10 cellular contexts compared by ENCODE assay signal in genomic region chr1:201021333-201022177, GRCh38. TPM values are rescaled to one million over a fixed set of nuclear protein-coding genes. Genes with fewer than 3 reads are reported as not detected.
DNase-seq lines count a peak whose midpoint lies in the region; ATAC-seq and TF ChIP-seq lines count a peak whose summit lies in the region.
"Had no signal": no experiment of that assay in that cellular context is flagged by ENCODE, and none has a peak within 500 bp of the region (broad histone marks: within the 10 kb centered on the region; RNA-seq: fewer than 3 reads in every experiment).

No MANE protein-coding gene starts in this region.

- H3K9me2 ChIP-seq in Loucy (replicated peaks; ENCODE audit: low read depth, low read length), result no peaks in the 10 kb centered on the region

- POLR2A ChIA-PET in activated naive CD8-positive, alpha-beta T cell treated with anti-CD3 and anti-CD28 coated beads, Interleukin-2, amount 10 ng/mL, durations not matched to agents 7 days and 5 days (lab: Charles Lee), result interaction anchor here (0.6 to 8.4 kb wide), 10 partner anchors 10 to 155 kb away, joined by 3 to 108 read pairs (median 4); no protein-coding TSS in a partner anchor

- no peaks in the 10 kb centered on the region for H3K27me3 Mint-ChIP-seq in activated naive CD8-positive, alpha-beta T cell treated with anti-CD3 and anti-CD28 coated beads, Interleukin-2, amount 10 ng/mL, durations not matched to agents 7 days and 5 days

- peak overlapping the region; percentile 86 for H3K4me2 ChIP-seq in Loucy (ENCODE audit: low read depth, low read length, poor library complexity, severe bottlenecking)

- H3K4me1 ChIP-seq in Loucy (ENCODE audit: insufficient read depth, low read length, poor library complexity, severe bottlenecking), result peaks cover 74% of the 10 kb centered on the region
- H3K4me1 ChIP-seq in neuron (ENCODE audit: insufficient read depth, low read length), result peaks cover 45% of the 10 kb centered on the region
- H3K4me1 ChIP-seq in sigmoid colon, result peaks cover 0 to 22% (median 15%) of the 10 kb centered on the region in 4 donors

- H2AFZ ChIP-seq in Loucy (ENCODE audit: low read length), result no peak overlapping the region
- no peak overlapping the region for H2AFZ ChIP-seq in neuron (ENCODE audit: low read depth, low read length)

- H4K20me1 ChIP-seq in Loucy (ENCODE audit: insufficient read depth, low read length, poor library complexity, severe bottlenecking), result no peaks in the 10 kb centered on the region

- TF ChIP-seq EP300 in sigmoid colon (IDR thresholded peaks at IDR 0.05), result no peak

- ATAC-seq in activated naive CD8-positive, alpha-beta T cell treated with anti-CD3 and anti-CD28 coated beads, Interleukin-2, amount 10 ng/mL, durations not matched to agents 7 days and 5 days (ENCODE audit: low read depth), result no peak
- ATAC-seq in HG02870 (IDR thresholded peaks at IDR 0.05; ENCODE audit: unreplicated experiment), result no peak

- 60 to 72% methylated on average over 9 of the region's 9 CpGs for WGBS in sigmoid colon, 2 donors

- no peak for TF ChIP-seq POLR2A in sigmoid colon (IDR thresholded peaks at IDR 0.05)

- H3K79me2 ChIP-seq in Loucy (ENCODE audit: insufficient read depth, low read length), result peaks cover 58% of the 10 kb centered on the region

- H3K4me3 ChIP-seq in GM06990 (replicated peaks; ENCODE audit: low read depth, low read length) (peak overlapping the region; percentile 77), Loucy (ENCODE audit: low read length, poor library complexity, severe bottlenecking) (peak overlapping the region; percentile 77), neuron (ENCODE audit: low read length) (peak overlapping the region; percentile 60), sigmoid colon (no peak overlapping the region)
- H3K4me3 ChIP-seq: MG63 had no signal

- TF ChIP-seq CTCF in GM06990 (IDR thresholded peaks at IDR 0.05; ENCODE audit: insufficient read depth, low read length, poor library complexity, severe bottlenecking), result no peak
- TF ChIP-seq CTCF in Loucy (conservative IDR thresholded peaks at IDR 0.05; ENCODE audit: low read length), result no peak
- no peak for TF ChIP-seq CTCF in sigmoid colon (IDR thresholded peaks at IDR 0.05)

- H3K27ac Mint-ChIP-seq in activated naive CD8-positive, alpha-beta T cell treated with anti-CD3 and anti-CD28 coated beads, Interleukin-2, amount 10 ng/mL, durations not matched to agents 7 days and 5 days, result peak overlapping the region; percentile 100

- H3K9me3 ChIP-seq in Loucy (ENCODE audit: insufficient read depth, low read depth, low read length), result no peaks in the 10 kb centered on the region
- H3K9me3 ChIP-seq in neuron (ENCODE audit: low read length), result no peaks in the 10 kb centered on the region
- no peaks in the 10 kb centered on the region for H3K9me3 ChIP-seq in sigmoid colon
- H3K9me3 ChIP-seq: MG63 had no signal

- no peak overlapping the region for H3K27ac ChIP-seq in sigmoid colon

- H3K9ac ChIP-seq in Loucy (ENCODE audit: low read depth, low read length, poor library complexity, severe bottlenecking), result peak overlapping the region; percentile 88

- peaks cover 62% of the 10 kb centered on the region for H3K4me1 Mint-ChIP-seq in activated naive CD8-positive, alpha-beta T cell treated with anti-CD3 and anti-CD28 coated beads, Interleukin-2, amount 10 ng/mL, durations not matched to agents 7 days and 5 days

- H3K27me3 ChIP-seq in GM06990 (replicated peaks; ENCODE audit: control insufficient read depth, insufficient read depth, low read length) (no peaks in the 10 kb centered on the region), Loucy (ENCODE audit: insufficient read depth, low read length, poor library complexity, severe bottlenecking) (no peaks in the 10 kb centered on the region), neuron (ENCODE audit: insufficient read depth, low read length) (no peaks in the 10 kb centered on the region), sigmoid colon (peaks cover 0 to 31% (median 0%) of the 10 kb centered on the region in 3 donors)

- peaks cover 28% of the 10 kb centered on the region for H3K36me3 Mint-ChIP-seq in activated naive CD8-positive, alpha-beta T cell treated with anti-CD3 and anti-CD28 coated beads, Interleukin-2, amount 10 ng/mL, durations not matched to agents 7 days and 5 days

- DNase-seq in GM06990 (ENCODE audit: extremely low read depth, insufficient read length) (peak; percentile 68), AML-193 (lab: John Stamatoyannopoulos, UW) (no peak), sigmoid colon (no peak), OCI-M2 (lab: John Stamatoyannopoulos, UW; ENCODE audit: unreplicated experiment) (no peak)
- peak; percentile 59 for DNase-seq in activated naive CD8-positive, alpha-beta T cell treated with anti-CD3 and anti-CD28 coated beads, Interleukin-2, amount 10 ng/mL, durations not matched to agents 7 days and 5 days
- DNase-seq: MG63, T-helper 9 cell had no signal

- intact Hi-C loops in sigmoid colon (cut with DNase I), result no loop called here

- no peaks in the 10 kb centered on the region for H3K36me3 ChIP-seq in GM06990 (ENCODE audit: control insufficient read depth, insufficient read depth, low read length)
- H3K36me3 ChIP-seq in Loucy (ENCODE audit: insufficient read depth, low read length), result no peaks in the 10 kb centered on the region
- no peaks in the 10 kb centered on the region for H3K36me3 ChIP-seq in neuron (ENCODE audit: insufficient read depth, low read length)
- H3K36me3 ChIP-seq in sigmoid colon, result no peaks in the 10 kb centered on the region
- H3K36me3 ChIP-seq: MG63 had no signal

- H3K4me3 Mint-ChIP-seq in activated naive CD8-positive, alpha-beta T cell treated with anti-CD3 and anti-CD28 coated beads, Interleukin-2, amount 10 ng/mL, durations not matched to agents 7 days and 5 days, result peak overlapping the region; percentile 99

- H3K9me3 Mint-ChIP-seq in activated naive CD8-positive, alpha-beta T cell treated with anti-CD3 and anti-CD28 coated beads, Interleukin-2, amount 10 ng/mL, durations not matched to agents 7 days and 5 days, result no peaks in the 10 kb centered on the region

- peaks cover 11% of the 10 kb centered on the region for H3F3A ChIP-seq in Loucy (ENCODE audit: low read depth)

RNA-seq across cellular contexts. Expression of gene KIF21B, which starts 2.0 kb away (rescaled TPM):
- 100 to 1,000 TPM; 143 TPM for total RNA-seq in activated naive CD8-positive, alpha-beta T cell treated with anti-CD3 and anti-CD28 coated beads, Interleukin-2, amount 10 ng/mL, durations not matched to agents 7 days and 5 days
- total RNA-seq in sigmoid colon, result under 1 TPM; 0.28 to 0.82 (median 0.76) TPM
- polyA plus RNA-seq in sigmoid colon, result 10 to 100 TPM in 1 of 3 donors, 1 to 10 TPM in 1, under 1 TPM in 1; 0.60 to 18.4 (median 2.1) TPM

Comparison
In these comparisons a context has a peak if more than half of its experiments do, and no peak if none do; other contexts are left out.
1. DNase-seq: peak in GM06990 (single experiment) and activated naive CD8-positive, alpha-beta T cell treated with anti-CD3 and anti-CD28 coated beads, Interleukin-2, amount 10 ng/mL, durations not matched to agents 7 days and 5 days (single experiment); none in AML-193 (0 of 2), sigmoid colon (single experiment) and OCI-M2 (single experiment).
2. H3K4me3 ChIP-seq: peak in GM06990 (single experiment), Loucy (single experiment) and neuron (single experiment); none in sigmoid colon (0 of 4).
3. RNA of gene KIF21B, which starts 2.0 kb away (total RNA-seq): 143 TPM in activated naive CD8-positive, alpha-beta T cell treated with anti-CD3 and anti-CD28 coated beads, Interleukin-2, amount 10 ng/mL, durations not matched to agents 7 days and 5 days; 0.28 to 0.82 TPM in sigmoid colon; every median in the first group is over 10 times any median in the second.